In the genomic region with DNA sequence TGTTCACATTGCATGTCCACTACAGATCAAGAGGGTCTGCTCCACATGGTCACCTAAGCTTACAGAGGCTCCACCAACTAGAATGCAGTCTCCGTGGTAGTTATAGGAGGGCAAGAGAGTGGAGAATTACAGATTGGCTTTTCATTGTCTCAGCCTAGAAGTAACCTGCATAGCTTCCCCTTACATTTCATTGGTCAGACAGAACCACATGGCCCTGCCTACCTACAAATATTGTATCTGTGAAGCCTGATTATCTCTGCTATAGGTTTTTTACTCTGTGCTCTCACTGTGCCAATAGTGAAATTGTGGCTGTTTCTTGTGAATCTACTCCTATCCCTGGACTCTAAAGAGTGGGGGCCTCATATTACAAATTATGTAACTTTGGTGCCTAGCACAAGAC, we compare ENCODE assay signal across 11 cellular contexts. TPM values are rescaled to one million over a fixed set of nuclear protein-coding genes. Genes with fewer than 3 reads are reported as not detected.
A peak's percentile ranks its signal among the peaks of the same experiment; 100 is the strongest.
DNase-seq lines count a peak whose midpoint lies in the region; ATAC-seq and TF ChIP-seq lines count a peak whose summit lies in the region.
"Had no signal": no experiment of that assay in that cellular context is flagged by ENCODE, and none has a peak within 500 bp of the region (broad histone marks: within the 10 kb centered on the region; RNA-seq: fewer than 3 reads in every experiment).

No MANE protein-coding gene starts in this region.

- no peak for TF ChIP-seq POLR2A in esophagus muscularis mucosa (IDR thresholded peaks at IDR 0.05; ENCODE audit: low read depth)
- no peak for TF ChIP-seq POLR2A in stomach (IDR thresholded peaks at IDR 0.05)
- TF ChIP-seq POLR2A in GM18505 (IDR thresholded peaks at IDR 0.05; ENCODE audit: borderline replicate concordance, extremely low read depth, insufficient read depth, insufficient read length) = no peak

- H3K27ac Mint-ChIP-seq in activated naive CD4-positive, alpha-beta T cell treated with anti-CD3 and anti-CD28 coated beads, Interleukin-2, amount 10 ng/mL, durations not matched to agents 7 days and 5 days = peak overlapping the region; percentile 80

- H3K27me3 Mint-ChIP-seq in activated naive CD4-positive, alpha-beta T cell treated with anti-CD3 and anti-CD28 coated beads, Interleukin-2, amount 10 ng/mL, durations not matched to agents 7 days and 5 days = no peaks in the 10 kb centered on the region

- intact Hi-C loops in esophagus muscularis mucosa (cut with DNase I) = loop anchor here (10.0 kb wide), 2 partner anchors 327 to 1047 kb away; a partner anchor contains a TSS
- intact Hi-C loops in stomach (cut with DNase I; ENCODE audit: low total_unique reads) = no loop called here

- peaks cover 5% of the 10 kb centered on the region for H3K9me3 Mint-ChIP-seq in activated naive CD4-positive, alpha-beta T cell treated with anti-CD3 and anti-CD28 coated beads, Interleukin-2, amount 10 ng/mL, durations not matched to agents 7 days and 5 days

- TF ChIP-seq EP300 in esophagus muscularis mucosa (IDR thresholded peaks at IDR 0.05) (no peak), stomach (IDR thresholded peaks at IDR 0.05) (no peak)

- DNase-seq in activated naive CD4-positive, alpha-beta T cell treated with anti-CD3 and anti-CD28 coated beads, Interleukin-2, amount 10 ng/mL, durations not matched to agents 7 days and 5 days = no peak
- DNase-seq in activated naive CD4-positive, alpha-beta T cell treated with anti-CD3 and anti-CD28 coated beads, Interleukin-2, amount 50 U/mL, for 16 hours = no peak
- DNase-seq in SW480 (ENCODE audit: low spot score) (peak; percentile 41), esophagus muscularis mucosa (ENCODE audit: extremely low spot score) (no peak), stomach (no peak)
- DNase-seq: NCI-H1092 treated with DMSO at 0.1 percent for 48 hours, NCI-H446 treated with DMSO at 0.1 percent for 48 hours, occipital lobe had no signal

- H3K4me1 ChIP-seq in esophagus muscularis mucosa (peaks cover 0 to 28% (median 25%) of the 10 kb centered on the region in 4 donors), stomach (peaks cover 19 to 37% (median 33%) of the 10 kb centered on the region in 4 donors)

- H3K27me3 ChIP-seq in esophagus muscularis mucosa (no peaks in the 10 kb centered on the region), stomach (no peaks in the 10 kb centered on the region)

- peaks cover 20% of the 10 kb centered on the region for H3K36me3 Mint-ChIP-seq in activated naive CD4-positive, alpha-beta T cell treated with anti-CD3 and anti-CD28 coated beads, Interleukin-2, amount 10 ng/mL, durations not matched to agents 7 days and 5 days

- peak overlapping the region; percentile 9 for H3K4me3 Mint-ChIP-seq in activated naive CD4-positive, alpha-beta T cell treated with anti-CD3 and anti-CD28 coated beads, Interleukin-2, amount 10 ng/mL, durations not matched to agents 7 days and 5 days

- H3K27ac ChIP-seq in esophagus muscularis mucosa (replicated peaks in 1 of 4) (peak overlapping the region; percentile 5 to 35 (median 22)), stomach (peak overlapping the region in 4 of 5 donors; percentile 3 to 100 (median 46))

- CTCF ChIA-PET in activated naive CD4-positive, alpha-beta T cell treated with anti-CD3 and anti-CD28 coated beads, Interleukin-2, amount 10 ng/mL, durations not matched to agents 7 days and 5 days (lab: Charles Lee) = interaction anchor here (0.7 to 4.1 kb wide), 5 partner anchors 99 to 431 kb away, joined by 3 to 21 read pairs (median 3); no protein-coding TSS in a partner anchor

- peaks cover 48% of the 10 kb centered on the region for H3K4me1 Mint-ChIP-seq in activated naive CD4-positive, alpha-beta T cell treated with anti-CD3 and anti-CD28 coated beads, Interleukin-2, amount 10 ng/mL, durations not matched to agents 7 days and 5 days

- H3K4me3 ChIP-seq in esophagus muscularis mucosa (no peak overlapping the region), stomach (no peak overlapping the region)

- H3K36me3 ChIP-seq in esophagus muscularis mucosa = peaks cover 5 to 10% (median 9%) of the 10 kb centered on the region in 4 donors
- peaks cover 5 to 9% (median 8%) of the 10 kb centered on the region in 4 donors for H3K36me3 ChIP-seq in stomach

- H3K9me3 ChIP-seq in esophagus muscularis mucosa = no peaks in the 10 kb centered on the region
- no peaks in the 10 kb centered on the region for H3K9me3 ChIP-seq in stomach

- TF ChIP-seq CTCF in esophagus muscularis mucosa (IDR thresholded peaks at IDR 0.05) (no peak), stomach (IDR thresholded peaks at IDR 0.05) (no peak)

- WGBS in esophagus muscularis mucosa = 90% methylated on average over 1 of the region's 1 CpG
- 60 to 90% (median 75%) methylated on average over 1 of the region's 1 CpG for WGBS in stomach, 5 donors

- ATAC-seq in HG02642 (IDR thresholded peaks at IDR 0.05; ENCODE audit: poor library complexity, unreplicated experiment) (no peak), GM18505 (IDR thresholded peaks at IDR 0.05; ENCODE audit: unreplicated experiment) (no peak), GM18909 (IDR thresholded peaks at IDR 0.05; ENCODE audit: poor library complexity, unreplicated experiment) (no peak)

RNA-seq across cellular contexts. Expression of a gene that starts 2.5 kb away (rescaled TPM):
- 10 to 100 TPM; 15.8 to 45.7 (median 33.1) TPM for total RNA-seq in esophagus muscularis mucosa
- total RNA-seq in stomach = 10 to 100 TPM in 4 of 5 donors, 1 to 10 TPM in 1; 1.8 to 88.3 (median 21.0) TPM
- 1 to 10 TPM; 5.7 to 8.4 (median 6.9) TPM for polyA plus RNA-seq in stomach

RNA-seq across cellular contexts. Expression of a gene that starts 8.6 kb away (rescaled TPM):
- total RNA-seq in esophagus muscularis mucosa (10 to 100 TPM; 14.1 to 17.4 (median 14.5) TPM), stomach (10 to 100 TPM; 11.2 to 34.8 (median 24.2) TPM)
- 1 to 10 TPM; 5.5 to 10.0 (median 9.2) TPM for polyA plus RNA-seq in stomach
